ENCODE assay signal across 20 cellular contexts in genomic region chr11:61675826-61676225, GRCh38. TPM values are rescaled to one million over a fixed set of nuclear protein-coding genes. Genes with fewer than 3 reads are reported as not detected.
A peak's percentile ranks its signal among the peaks of the same experiment; 100 is the strongest.
DNase-seq lines count a peak whose midpoint lies in the region; ATAC-seq and TF ChIP-seq lines count a peak whose summit lies in the region.
"Had no signal": no experiment of that assay in that cellular context is flagged by ENCODE, and none has a peak within 500 bp of the region (broad histone marks: within the 10 kb centered on the region; RNA-seq: fewer than 3 reads in every experiment).

No MANE protein-coding gene starts in this region.

- H3K4me2 ChIP-seq in IMR-90 (ENCODE audit: low read depth, low read length), result no peak overlapping the region

- H2AK9ac ChIP-seq in IMR-90 (replicated peaks; ENCODE audit: low read depth, low read length, poor library complexity), result no peak overlapping the region

- no peak overlapping the region for H3K14ac ChIP-seq in IMR-90 (replicated peaks; ENCODE audit: low read depth, low read length)

- H4K8ac ChIP-seq in IMR-90 (ENCODE audit: low read depth in 2 of 2, low read length in 2 of 2), result no peak overlapping the region

- peaks cover 16% of the 10 kb centered on the region for H3K36me3 Mint-ChIP-seq in endodermal cell (ENCODE audit: low read depth)
- no peaks in the 10 kb centered on the region for H3K36me3 Mint-ChIP-seq in nephron (ENCODE audit: low read depth)
- H3K36me3 Mint-ChIP-seq in stimulated activated naive B cell treated with anti-CD40 and anti-IgM and Interleukin-4, amounts not matched to agents 10 μg/mL and 1 μg/mL and 100 μg/mL, for 72 hours, result peaks cover 0 to 2% of the 10 kb centered on the region in 2 donors
- H3K36me3 Mint-ChIP-seq: CD4-positive, CD25-positive, alpha-beta regulatory T cell had no signal

- POLR2A ChIA-PET in IMR-90 (lab: Charles Lee; ENCODE audit: unreplicated experiment), result no interaction called here

- no peak overlapping the region for H2AFZ ChIP-seq in IMR-90 (replicated peaks; ENCODE audit: low read length, poor library complexity)

- no peak for TF ChIP-seq POLR2A in IMR-90 (IDR thresholded peaks at IDR 0.05; ENCODE audit: low read depth, low read length)

- H2AK5ac ChIP-seq in IMR-90 (ENCODE audit: low read depth, low read length), result no peak overlapping the region

- in situ Hi-C loops in IMR-90 (cut with MboI; ENCODE audit: low sequenced_read_pairs), result no loop called here

- WGBS in IMR-90 (ENCODE audit: extremely low coverage in 2 of 2, insufficient read length in 1 of 2), 2 experiments, result 11% methylated on average over 3 of the region's 5 CpGs; no CpG with 5 or more reads in 1 of the 2 experiments
- WGBS in endodermal cell (ENCODE audit: insufficient coverage in 1 of 2, insufficient read length in 1 of 2), 2 experiments, result 80 to 86% methylated on average over 4 to 5 of the region's 5 CpGs

- H3K4me1 ChIP-seq in IMR-90 (ENCODE audit: control insufficient read depth, insufficient read depth, low read length), result peaks cover 3% of the 10 kb centered on the region; the same call in 1 of the 2 replicates
- H3K4me1 ChIP-seq in endodermal cell (ENCODE audit: control insufficient read depth, insufficient read depth, low read length), result peaks cover 7% of the 10 kb centered on the region
- H3K4me1 ChIP-seq: HAP-1 had no signal

- H3K27me3 ChIP-seq in IMR-90 (ENCODE audit: control insufficient read depth, insufficient read depth, low read length), result peaks cover 55% of the 10 kb centered on the region
- H3K27me3 ChIP-seq in endodermal cell (ENCODE audit: control insufficient read depth, insufficient read depth, low read length, poor library complexity, severe bottlenecking), result peaks cover 2% of the 10 kb centered on the region
- H3K27me3 ChIP-seq in H7 (ENCODE audit: control insufficient read depth, insufficient read depth, low read length), result peaks cover 4% of the 10 kb centered on the region

- H3K9me3 Mint-ChIP-seq in endodermal cell (no peaks in the 10 kb centered on the region), nephron (no peaks in the 10 kb centered on the region)
- H3K9me3 Mint-ChIP-seq in stimulated activated naive B cell treated with anti-CD40 and anti-IgM and Interleukin-4, amounts not matched to agents 10 μg/mL and 1 μg/mL and 100 μg/mL, for 72 hours, result peaks cover 0 to 9% of the 10 kb centered on the region in 2 donors

- BruUV-seq in IMR-90 (replicated peaks; lab: Mats Ljungman, UMichigan), result no TSS peak

- H3K9ac ChIP-seq in IMR-90 (ENCODE audit: low read depth, low read length), result no peak overlapping the region
- no peak overlapping the region for H3K9ac ChIP-seq in endodermal cell (ENCODE audit: extremely low read depth, low read length, poor library complexity, severe bottlenecking)

- no peak overlapping the region for H4K91ac ChIP-seq in IMR-90 (ENCODE audit: insufficient read depth, low read depth, low read length)

- H3K27ac Mint-ChIP-seq in endodermal cell (no peak overlapping the region), nephron (peak overlapping the region; percentile 63 to 86 (median 74))
- no peak overlapping the region for H3K27ac Mint-ChIP-seq in stimulated activated naive B cell treated with anti-CD40 and anti-IgM and Interleukin-4, amounts not matched to agents 10 μg/mL and 1 μg/mL and 100 μg/mL, for 72 hours
- H3K27ac Mint-ChIP-seq: CD4-positive, CD25-positive, alpha-beta regulatory T cell had no signal

- TF ChIP-seq RAD21 in IMR-90 (IDR thresholded peaks at IDR 0.05; ENCODE audit: low read length), result no peak

- H2BK5ac ChIP-seq in IMR-90 (ENCODE audit: low read depth, low read length, poor library complexity, severe bottlenecking), result no peak overlapping the region

- H3K4me3 ChIP-seq in IMR-90 (ENCODE audit: insufficient read depth, low read depth, low read length) (no peak overlapping the region), endodermal cell (ENCODE audit: low read length) (peak overlapping the region; percentile 6), H7 (ENCODE audit: insufficient read depth, low read depth, low read length) (no peak overlapping the region)
- H3K4me3 ChIP-seq: HAP-1 had no signal

- H4K5ac ChIP-seq in IMR-90 (ENCODE audit: low read depth, low read length), result no peak overlapping the region

- H3K9me3 ChIP-seq in IMR-90 (ENCODE audit: control insufficient read depth, insufficient read depth, low read length), result no peaks in the 10 kb centered on the region
- no peaks in the 10 kb centered on the region for H3K9me3 ChIP-seq in endodermal cell (ENCODE audit: control insufficient read depth, low read length)
- H3K9me3 ChIP-seq: HAP-1 had no signal

- H2BK120ac ChIP-seq in IMR-90 (ENCODE audit: low read depth, low read length), result no peak overlapping the region

- H3K27me3 Mint-ChIP-seq in endodermal cell (ENCODE audit: insufficient read depth) (peaks cover 13% of the 10 kb centered on the region), nephron (ENCODE audit: low read depth) (peaks cover 37% of the 10 kb centered on the region)
- H3K27me3 Mint-ChIP-seq in stimulated activated naive B cell treated with anti-CD40 and anti-IgM and Interleukin-4, amounts not matched to agents 10 μg/mL and 1 μg/mL and 100 μg/mL, for 72 hours, result peaks cover 36 to 63% of the 10 kb centered on the region in 2 donors

- H3K4ac ChIP-seq in IMR-90 (ENCODE audit: low read depth, low read length), result no peak overlapping the region

- no peak overlapping the region for H3K4me3 Mint-ChIP-seq in endodermal cell
- H3K4me3 Mint-ChIP-seq in nephron, result peak overlapping the region in 1 of 3 experiments; percentile 38
- H3K4me3 Mint-ChIP-seq in stimulated activated naive B cell treated with anti-CD40 and anti-IgM and Interleukin-4, amounts not matched to agents 10 μg/mL and 1 μg/mL and 100 μg/mL, for 72 hours, result no peak overlapping the region
- H3K4me3 Mint-ChIP-seq: CD4-positive, CD25-positive, alpha-beta regulatory T cell had no signal

- no peaks in the 10 kb centered on the region for H3K36me3 ChIP-seq in IMR-90 (ENCODE audit: control insufficient read depth, insufficient read depth, low read length)
- H3K36me3 ChIP-seq in endodermal cell (ENCODE audit: control insufficient read depth, insufficient read depth, low read length), result no peaks in the 10 kb centered on the region
- H3K36me3 ChIP-seq in H7 (replicated peaks; ENCODE audit: control insufficient read depth, insufficient read depth, low read length), result no peaks in the 10 kb centered on the region
- H3K36me3 ChIP-seq: HAP-1 had no signal

- no peak overlapping the region for H2BK15ac ChIP-seq in IMR-90 (ENCODE audit: low read depth, low read length)

- H3K27ac ChIP-seq in IMR-90 (ENCODE audit: insufficient read depth, low read length) (no peak overlapping the region), endodermal cell (ENCODE audit: low read depth, low read length) (no peak overlapping the region)

- no peak overlapping the region for H3K56ac ChIP-seq in IMR-90 (ENCODE audit: extremely low read depth, insufficient read depth, low read length)

- peaks cover 30% of the 10 kb centered on the region for H3K4me1 Mint-ChIP-seq in endodermal cell
- peaks cover 44% of the 10 kb centered on the region for H3K4me1 Mint-ChIP-seq in nephron
- peaks cover 3 to 11% of the 10 kb centered on the region in 2 donors for H3K4me1 Mint-ChIP-seq in stimulated activated naive B cell treated with anti-CD40 and anti-IgM and Interleukin-4, amounts not matched to agents 10 μg/mL and 1 μg/mL and 100 μg/mL, for 72 hours

- no peak overlapping the region for H3K18ac ChIP-seq in IMR-90 (ENCODE audit: low read depth, low read length)

- ATAC-seq in IMR-90 (ENCODE audit: low read depth), result peak; percentile 44
- no peak for ATAC-seq in stimulated activated naive B cell treated with anti-CD40 and anti-IgM and Interleukin-4, amounts not matched to agents 10 μg/mL and 1 μg/mL and 100 μg/mL, for 72 hours (replicated peaks)

- CTCF ChIA-PET in IMR-90 (lab: Yijun Ruan, JAX), result interaction anchor here (0.6 to 1.2 kb wide), 3 partner anchors 10 to 58 kb away, joined by 4 to 5 read pairs (median 4); no protein-coding TSS in a partner anchor

- intact Hi-C loops in IMR-90 (cut with micrococcal nuclease), result no loop called here
- intact Hi-C loops in posterior vena cava (cut with DNase I), result no loop called here

- dilution Hi-C loops in IMR-90 (cut with HindIII; ENCODE audit: low sequenced_read_pairs, unreplicated experiment), result no loop called here

- H3K79me1 ChIP-seq in IMR-90 (ENCODE audit: low read depth in 1 of 2, low read length in 2 of 2), result no peaks in the 10 kb centered on the region

- H3K23ac ChIP-seq in IMR-90 (ENCODE audit: low read depth, low read length), result no peak overlapping the region

- no peaks in the 10 kb centered on the region for H4K20me1 ChIP-seq in IMR-90 (ENCODE audit: insufficient read depth, low read length)

- peak; percentile 29 for DNase-seq in IMR-90
- peak; percentile 54 for DNase-seq in endodermal cell
- DNase-seq in stimulated activated naive B cell treated with anti-CD40 and anti-IgM and Interleukin-4, amounts not matched to agents 10 μg/mL and 1 μg/mL and 100 μg/mL, for 72 hours, result no peak
- no peak for DNase-seq in posterior vena cava (ENCODE audit: low spot score)
- no peak for DNase-seq in cerebellum (ENCODE audit: low spot score)
- DNase-seq in H7, result no peak
- DNase-seq: ACHN; AML-193; CD4-positive, CD25-positive, alpha-beta regulatory T cell; COR-L47; DMS 273 treated with DMSO at 0.1 percent for 48 hours; NCI-H1105 treated with DMSO at 0.1 percent for 48 hours; NCI-H1694 treated with DMSO at 0.1 percent for 48 hours; NCI-H2107; NCI-H2227 treated with DMSO at 0.1 percent for 48 hours; NCI-H510A treated with DMSO at 0.1 percent for 48 hours; NCI-H774; SIG-M5 had no signal

- TF ChIP-seq CTCF in IMR-90 (conservative IDR thresholded peaks at IDR 0.05; ENCODE audit: low read depth, low read length) (no peak), endodermal cell (conservative IDR thresholded peaks at IDR 0.05) (no peak), nephron (IDR thresholded peaks at IDR 0.05; ENCODE audit: unreplicated experiment in 3 of 3) (no peak)

- H2BK20ac ChIP-seq in IMR-90 (ENCODE audit: low read depth, low read length), result no peak overlapping the region

- H3K9me1 ChIP-seq in IMR-90 (ENCODE audit: insufficient read depth, low read length), result peaks cover 2% of the 10 kb centered on the region; the same call in 1 of the 2 replicates

RNA-seq across cellular contexts. Expression of gene DAGLA, which starts 4.4 kb away (rescaled TPM):
- total RNA-seq in IMR-90 (2012; rRNA removed) (0.83 and 0.90 TPM in 2 replicates), endodermal cell (1 to 10 TPM; 5.6 to 8.7 TPM), posterior vena cava (1 to 10 TPM; 1.8 to 2.4 TPM), cerebellum (6.8 TPM)
- 3.8 and 4.6 TPM in 2 replicates for polyA plus RNA-seq in IMR-90 (2012; rRNA removed)
- polyA plus RNA-seq in IMR-90 (2012; cell fraction: cytosol; rRNA removed), result 2.1 and 4.0 TPM in 2 replicates
- polyA plus RNA-seq in IMR-90 (2012; cell fraction: nucleus; rRNA removed; ENCODE audit: low replicate concordance), result 5.5 and 17.2 TPM in 2 replicates
- 6.4 TPM for polyA plus RNA-seq in endodermal cell (2013, experiment 1 of 2)
- 5.5 TPM for polyA plus RNA-seq in endodermal cell (2013, experiment 2 of 2)
- 3.7 and 4.8 TPM in 2 replicates for total RNA-seq in H7 (2014; rRNA removed; shearing (Covaris generic))

Comparison
In these comparisons a context has a peak if more than half of its experiments do, and no peak if none do; other contexts are left out.
1. DNase-seq: peak in IMR-90 (single experiment) and endodermal cell (single experiment); none in stimulated activated naive B cell treated with anti-CD40 and anti-IgM and Interleukin-4, amounts not matched to agents 10 μg/mL and 1 μg/mL and 100 μg/mL, for 72 hours (single experiment), posterior vena cava (single experiment), cerebellum (single experiment) and H7 (single experiment).
2. H3K27ac Mint-ChIP-seq: peak in nephron (3 of 3); none in endodermal cell (single experiment) and stimulated activated naive B cell treated with anti-CD40 and anti-IgM and Interleukin-4, amounts not matched to agents 10 μg/mL and 1 μg/mL and 100 μg/mL, for 72 hours (single experiment).